Comparison of ENCODE assay signal across 8 cellular contexts in genomic region chr1:243253927-243254232, GRCh38. TPM values are rescaled to one million over a fixed set of nuclear protein-coding genes. Genes with fewer than 3 reads are reported as not detected.
DNase-seq lines count a peak whose midpoint lies in the region; ATAC-seq and TF ChIP-seq lines count a peak whose summit lies in the region.

No MANE protein-coding gene starts in this region.

- no peaks in the 10 kb centered on the region for H3K27me3 ChIP-seq in CD4-positive, CD25-positive, alpha-beta regulatory T cell (ENCODE audit: control insufficient read depth, insufficient read depth, low read length)
- H3K27me3 ChIP-seq in IMR-90 (ENCODE audit: control insufficient read depth, insufficient read depth, low read length) (no peaks in the 10 kb centered on the region), muscle layer of duodenum (ENCODE audit: low read depth, low read length) (no peaks in the 10 kb centered on the region)

- H3K9ac ChIP-seq in IMR-90 (ENCODE audit: low read depth, low read length) = peak overlapping the region; percentile 83

- no peaks in the 10 kb centered on the region for H3K9me3 ChIP-seq in CD4-positive, CD25-positive, alpha-beta regulatory T cell (ENCODE audit: control insufficient read depth in 2 of 2, low read length in 2 of 2)
- H3K9me3 ChIP-seq in IMR-90 (ENCODE audit: control insufficient read depth, insufficient read depth, low read length) (no peaks in the 10 kb centered on the region), muscle layer of duodenum (ENCODE audit: control insufficient read depth in 1 of 2, low read length in 2 of 2) (no peaks in the 10 kb centered on the region)

- TF ChIP-seq POLR2A in IMR-90 (IDR thresholded peaks at IDR 0.05; ENCODE audit: low read depth, low read length) = no peak

- H3K9me1 ChIP-seq in IMR-90 (ENCODE audit: insufficient read depth, low read length) = no peaks in the 10 kb centered on the region

- no peaks in the 10 kb centered on the region for H3K36me3 Mint-ChIP-seq in CD4-positive, CD25-positive, alpha-beta regulatory T cell

- H4K20me1 ChIP-seq in IMR-90 (ENCODE audit: insufficient read depth, low read length) = peaks cover 26% of the 10 kb centered on the region

- no peak for TF ChIP-seq CTCF in IMR-90 (conservative IDR thresholded peaks at IDR 0.05; ENCODE audit: low read depth, low read length)
- TF ChIP-seq CTCF in cardiac fibroblast (IDR thresholded peaks at IDR 0.05; ENCODE audit: low read depth, low read length) = no peak

- H3K36me3 ChIP-seq in CD4-positive, CD25-positive, alpha-beta regulatory T cell (ENCODE audit: control insufficient read depth, insufficient read depth, low read length) = no peaks in the 10 kb centered on the region
- no peaks in the 10 kb centered on the region for H3K36me3 ChIP-seq in IMR-90 (ENCODE audit: control insufficient read depth, insufficient read depth, low read length)
- peaks cover 0 to 8% of the 10 kb centered on the region in 2 donors for H3K36me3 ChIP-seq in muscle layer of duodenum (ENCODE audit: control insufficient read depth in 1 of 2, insufficient read depth in 2 of 2, low read length in 2 of 2)

- peaks cover 37% of the 10 kb centered on the region for H3K4me1 ChIP-seq in CD4-positive, CD25-positive, alpha-beta regulatory T cell (ENCODE audit: control insufficient read depth, insufficient read depth, low read length, poor library complexity, severe bottlenecking)
- H3K4me1 ChIP-seq in IMR-90 (ENCODE audit: control insufficient read depth, insufficient read depth, low read length) (peaks cover 3% of the 10 kb centered on the region), muscle layer of duodenum (ENCODE audit: control insufficient read depth in 1 of 2, insufficient read depth in 2 of 2, low read length in 2 of 2) (peaks cover 0 to 32% of the 10 kb centered on the region in 2 donors)

- H3K27ac Mint-ChIP-seq in CD4-positive, CD25-positive, alpha-beta regulatory T cell = peak overlapping the region; percentile 91 to 100 (median 99)

- H4K8ac ChIP-seq in IMR-90 (ENCODE audit: low read depth in 2 of 2, low read length in 2 of 2) = peak overlapping the region; percentile 64 to 77; a peak in 3 of 4 replicates

- H2BK120ac ChIP-seq in IMR-90 (ENCODE audit: low read depth, low read length) = peak overlapping the region; percentile 51; the same call in 1 of the 2 replicates

- H2AFZ ChIP-seq in IMR-90 (replicated peaks; ENCODE audit: low read length, poor library complexity) = no peak overlapping the region

- H2BK5ac ChIP-seq in IMR-90 (ENCODE audit: low read depth, low read length, poor library complexity, severe bottlenecking) = peak overlapping the region; percentile 92

- peak overlapping the region; percentile 40; the same call in 1 of the 3 replicates for H2BK15ac ChIP-seq in IMR-90 (ENCODE audit: low read depth, low read length)

- H3K4ac ChIP-seq in IMR-90 (ENCODE audit: low read depth, low read length) = peak overlapping the region; percentile 90

- peaks cover 13% of the 10 kb centered on the region for H3K27me3 Mint-ChIP-seq in CD4-positive, CD25-positive, alpha-beta regulatory T cell

- H3K4me3 Mint-ChIP-seq in CD4-positive, CD25-positive, alpha-beta regulatory T cell = peak overlapping the region; percentile 91 to 96 (median 94)

- peak overlapping the region; percentile 79 for H4K91ac ChIP-seq in IMR-90 (ENCODE audit: insufficient read depth, low read depth, low read length)

- TF ChIP-seq RAD21 in IMR-90 (IDR thresholded peaks at IDR 0.05; ENCODE audit: low read length) = no peak

- peak overlapping the region; percentile 65; the same call in 1 of the 2 replicates for H4K5ac ChIP-seq in IMR-90 (ENCODE audit: low read depth, low read length)

- no CpG with 5 or more reads among the region's 4 CpGs for WGBS in IMR-90 (ENCODE audit: extremely low coverage in 2 of 2, insufficient read length in 1 of 2), 2 experiments

- DNase-seq in CD4-positive, CD25-positive, alpha-beta regulatory T cell = peak in 1 of 3 donors; percentile 11
- DNase-seq in IMR-90 = no peak
- no peak for DNase-seq in cardiac fibroblast (ENCODE audit: low read depth in 2 of 2)
- DNase-seq in NCI-H1048 (lab: John Stamatoyannopoulos, UW) = no peak
- no peak for DNase-seq in NCI-H1417 (lab: John Stamatoyannopoulos, UW)

- ATAC-seq in CD4-positive, CD25-positive, alpha-beta regulatory T cell (ENCODE audit: low read depth in 2 of 2) = no peak
- ATAC-seq in IMR-90 (ENCODE audit: low read depth) = no peak
- no peak for ATAC-seq in GM19328 (IDR thresholded peaks at IDR 0.05; ENCODE audit: unreplicated experiment)
- no peak for ATAC-seq in GM19035 (IDR thresholded peaks at IDR 0.05; ENCODE audit: unreplicated experiment)

- no peaks in the 10 kb centered on the region for H3K9me3 Mint-ChIP-seq in CD4-positive, CD25-positive, alpha-beta regulatory T cell

- H2AK9ac ChIP-seq in IMR-90 (replicated peaks; ENCODE audit: low read depth, low read length, poor library complexity) = no peak overlapping the region

- peak overlapping the region; percentile 99 for H3K27ac ChIP-seq in CD4-positive, CD25-positive, alpha-beta regulatory T cell (ENCODE audit: insufficient read depth, low read length, poor library complexity, severe bottlenecking)
- H3K27ac ChIP-seq in IMR-90 (ENCODE audit: insufficient read depth, low read length) (peak overlapping the region; percentile 89; the same call in 1 of the 2 replicates), muscle layer of duodenum (ENCODE audit: low read length) (peak overlapping the region; percentile 74)

- peaks cover 0 to 9% of the 10 kb centered on the region in 2 experiments; a peak in 3 of 4 replicates for H3K79me1 ChIP-seq in IMR-90 (ENCODE audit: low read depth in 1 of 2, low read length in 2 of 2)

- dilution Hi-C loops in IMR-90 (cut with HindIII; ENCODE audit: low sequenced_read_pairs, unreplicated experiment) = no loop called here

- H3K23ac ChIP-seq in IMR-90 (ENCODE audit: low read depth, low read length) = peak overlapping the region; percentile 98

- peak overlapping the region; percentile 74 for H3K4me3 ChIP-seq in CD4-positive, CD25-positive, alpha-beta regulatory T cell (ENCODE audit: low read depth, low read length)
- peak overlapping the region; percentile 86 for H3K4me3 ChIP-seq in IMR-90 (ENCODE audit: insufficient read depth, low read depth, low read length)
- H3K4me3 ChIP-seq in cardiac fibroblast (replicated peaks in 1 of 2; ENCODE audit: low read depth in 2 of 2, low read length in 2 of 2) = peak overlapping the region; percentile 91 to 92
- H3K4me3 ChIP-seq in muscle layer of duodenum (ENCODE audit: low read depth in 1 of 2, low read length in 2 of 2) = peak overlapping the region; percentile 86 to 91

- POLR2A ChIA-PET in IMR-90 (lab: Charles Lee; ENCODE audit: unreplicated experiment) = no interaction called here

- H3K4me1 Mint-ChIP-seq in CD4-positive, CD25-positive, alpha-beta regulatory T cell = peaks cover 23 to 50% (median 38%) of the 10 kb centered on the region in 4 donors

- peak overlapping the region; percentile 84 for H3K14ac ChIP-seq in IMR-90 (replicated peaks; ENCODE audit: low read depth, low read length)

- in situ Hi-C loops in IMR-90 (cut with MboI; ENCODE audit: low sequenced_read_pairs) = no loop called here

- peak overlapping the region; percentile 100 for H3K4me2 ChIP-seq in IMR-90 (ENCODE audit: low read depth, low read length)

- intact Hi-C loops in IMR-90 (cut with micrococcal nuclease) = loop anchor here (5.0 kb wide), 3 partner anchors 37 to 73 kb away; no protein-coding TSS in a partner anchor

- H2AK5ac ChIP-seq in IMR-90 (ENCODE audit: low read depth, low read length) = peak overlapping the region; percentile 83

- peak overlapping the region; percentile 91 for H3K56ac ChIP-seq in IMR-90 (ENCODE audit: extremely low read depth, insufficient read depth, low read length)

- no TSS peak for BruUV-seq in IMR-90 (replicated peaks; lab: Mats Ljungman, UMichigan)

- H3K18ac ChIP-seq in IMR-90 (ENCODE audit: low read depth, low read length) = peak overlapping the region; percentile 89; the same call in 1 of the 2 replicates

- H2BK20ac ChIP-seq in IMR-90 (ENCODE audit: low read depth, low read length) = no peak overlapping the region

- CTCF ChIA-PET in IMR-90 (lab: Yijun Ruan, JAX) = interaction anchor here (0.7 kb wide), 1 partner anchor 266 kb away, joined by 3 read pairs; no protein-coding TSS in a partner anchor

TF ChIP-seq in IMR-90, 13 proteins besides CTCF, POLR2A, EP300 and RAD21:
- no peak for TF ChIP-seq BHLHE40 (IDR thresholded peaks at IDR 0.05; ENCODE audit: low read depth, low read length)
- no peak for TF ChIP-seq NFE2L2 (IDR thresholded peaks at IDR 0.05; ENCODE audit: low read depth, low read length)
- no peak for TF ChIP-seq RCOR1 (IDR thresholded peaks at IDR 0.05; ENCODE audit: insufficient replicate concordance, low read length)

RNA-seq across cellular contexts. Expression of gene CEP170, which starts 1.2 kb away (rescaled TPM):
- 35.5 TPM for total RNA-seq in CD4-positive, CD25-positive, alpha-beta regulatory T cell
- polyA plus RNA-seq in CD4-positive, CD25-positive, alpha-beta regulatory T cell = 10 to 100 TPM in 1 of 4 donors, 1 to 10 TPM in 3; 6.8 to 13.0 (median 8.1) TPM
- total RNA-seq in IMR-90 (2012; rRNA removed) = 151 and 196 TPM in 2 replicates
- polyA plus RNA-seq in IMR-90 (2012; rRNA removed) = 65.8 and 66.0 TPM in 2 replicates
- 21.7 and 28.1 TPM in 2 replicates for polyA plus RNA-seq in IMR-90 (2012; cell fraction: cytosol; rRNA removed)
- polyA plus RNA-seq in IMR-90 (2012; cell fraction: nucleus; rRNA removed; ENCODE audit: low replicate concordance) = 39.6 and 175 TPM in 2 replicates

RNA-seq across cellular contexts. Expression of gene SDCCAG8, which starts 2.0 kb away (rescaled TPM):
- 28.0 TPM for total RNA-seq in CD4-positive, CD25-positive, alpha-beta regulatory T cell
- 10 to 100 TPM; 19.4 to 28.5 (median 22.1) TPM for polyA plus RNA-seq in CD4-positive, CD25-positive, alpha-beta regulatory T cell
- 43.3 and 46.8 TPM in 2 replicates for total RNA-seq in IMR-90 (2012; rRNA removed)
- polyA plus RNA-seq in IMR-90 (2012; rRNA removed) = 24.2 and 25.2 TPM in 2 replicates
- 15.6 and 16.9 TPM in 2 replicates for polyA plus RNA-seq in IMR-90 (2012; cell fraction: cytosol; rRNA removed)
- 15.2 and 27.1 TPM in 2 replicates for polyA plus RNA-seq in IMR-90 (2012; cell fraction: nucleus; rRNA removed; ENCODE audit: low replicate concordance)
